10 cellular contexts compared by ENCODE assay signal in genomic region chr7:38660427-38661099, GRCh38. TPM values are rescaled to one million over a fixed set of nuclear protein-coding genes. Genes with fewer than 3 reads are reported as not detected.
A peak's percentile ranks its signal among the peaks of the same experiment; 100 is the strongest.
DNase-seq lines count a peak whose midpoint lies in the region; ATAC-seq and TF ChIP-seq lines count a peak whose summit lies in the region.
"Had no signal": no experiment of that assay in that cellular context is flagged by ENCODE, and none has a peak within 500 bp of the region (broad histone marks: within the 10 kb centered on the region; RNA-seq: fewer than 3 reads in every experiment).

No MANE protein-coding gene starts in this region.

- H3K9ac ChIP-seq in NT2/D1 (ENCODE audit: insufficient read length, low read depth) (no peak overlapping the region), liver (ENCODE audit: low read depth in 1 of 2, low read length in 2 of 2) (no peak overlapping the region)

- DNase-seq in COR-L47 (lab: John Stamatoyannopoulos, UW) (peak; percentile 53), NT2/D1 (ENCODE audit: low read depth, low spot score) (peak; percentile 57), T47D (ENCODE audit: low read depth in 1 of 2, low spot score in 1 of 2) (peak; percentile 32 to 65), suprapubic skin (ENCODE audit: low spot score in 2 of 2) (no peak), T1000 (lab: John Stamatoyannopoulos, UW) (no peak)

- peak; percentile 56 for TF ChIP-seq CTCF in liver (IDR thresholded peaks at IDR 0.05; ENCODE audit: low read depth, low read length, missing input control)
- TF ChIP-seq CTCF in suprapubic skin (IDR thresholded peaks at IDR 0.05), result peak in 1 of 2 donors; percentile 23

- H3K36me3 ChIP-seq in NT2/D1 (ENCODE audit: insufficient read depth, insufficient read length, low read length) (no peaks in the 10 kb centered on the region), liver (ENCODE audit: control insufficient read depth in 4 of 4, insufficient read depth in 3 of 4, low read depth in 1 of 4, low read length in 3 of 4) (no peaks in the 10 kb centered on the region), suprapubic skin (no peaks in the 10 kb centered on the region)

- no peak for TF ChIP-seq POLR2A in suprapubic skin (IDR thresholded peaks at IDR 0.05)

- H3K4me3 ChIP-seq in NT2/D1 (ENCODE audit: insufficient read length, low read depth) (no peak overlapping the region), liver (ENCODE audit: low read depth in 1 of 3, low read length in 3 of 3) (no peak overlapping the region), suprapubic skin (no peak overlapping the region)
- H3K4me3 ChIP-seq: skin epidermis had no signal

- WGBS in liver, result 31% methylated on average over 6 of the region's 6 CpGs
- WGBS in suprapubic skin, result 32% methylated on average over 6 of the region's 6 CpGs

- in situ Hi-C loops in T47D (cut with HindIII; ENCODE audit: low pct_unique_long_range_greater_than_20kb, low sequenced_read_pairs), result no loop called here

- H3K9me3 ChIP-seq in NT2/D1 (ENCODE audit: insufficient read depth, low read length) (no peaks in the 10 kb centered on the region), liver (ENCODE audit: control insufficient read depth in 4 of 4, low read length in 3 of 4) (peaks cover 0 to 3% (median 0%) of the 10 kb centered on the region in 4 donors), suprapubic skin (no peaks in the 10 kb centered on the region)

- no peaks in the 10 kb centered on the region for H3K27me3 ChIP-seq in NT2/D1 (ENCODE audit: insufficient read depth, insufficient read length)
- peaks cover 0 to 2% (median 0%) of the 10 kb centered on the region in 4 donors for H3K27me3 ChIP-seq in liver (ENCODE audit: control insufficient read depth in 4 of 4, insufficient read depth in 4 of 4, low read length in 3 of 4)
- H3K27me3 ChIP-seq in suprapubic skin, result peaks cover 5% of the 10 kb centered on the region

- peak; percentile 75 to 84 for TF ChIP-seq RAD21 in liver (IDR thresholded peaks at IDR 0.05)

- no peak for TF ChIP-seq EP300 in suprapubic skin (IDR thresholded peaks at IDR 0.05)

- ATAC-seq in GM18907 (IDR thresholded peaks at IDR 0.05; ENCODE audit: unreplicated experiment) (peak; percentile 81), HG03469 (IDR thresholded peaks at IDR 0.05; ENCODE audit: unreplicated experiment) (peak; percentile 60)

- H3K27ac ChIP-seq in liver (ENCODE audit: low read depth in 1 of 2, low read length in 2 of 2) (no peak overlapping the region), suprapubic skin (no peak overlapping the region)
- H3K27ac ChIP-seq: skin epidermis had no signal

- H3K4me1 ChIP-seq in NT2/D1 (ENCODE audit: insufficient read depth, insufficient read length) (no peaks in the 10 kb centered on the region), liver (ENCODE audit: control insufficient read depth in 4 of 4, insufficient read depth in 4 of 4, low read length in 3 of 4) (no peaks in the 10 kb centered on the region), suprapubic skin (no peaks in the 10 kb centered on the region)

TF ChIP-seq in liver, 16 proteins besides CTCF, POLR2A, EP300 and RAD21:
- TF ChIP-seq TAF1 (conservative IDR thresholded peaks at IDR 0.05) (no peak), SP1 (IDR thresholded peaks at IDR 0.05) (no peak), RXRA (IDR thresholded peaks at IDR 0.05) (no peak), EGR1 (IDR thresholded peaks at IDR 0.05; ENCODE audit: low read depth in 2 of 2) (no peak), YY1 (IDR thresholded peaks at IDR 0.05) (no peak), FOXA1 (IDR thresholded peaks at IDR 0.05) (no peak), JUND (IDR thresholded peaks at IDR 0.05) (no peak)
- TF ChIP-seq, protein P1, sequence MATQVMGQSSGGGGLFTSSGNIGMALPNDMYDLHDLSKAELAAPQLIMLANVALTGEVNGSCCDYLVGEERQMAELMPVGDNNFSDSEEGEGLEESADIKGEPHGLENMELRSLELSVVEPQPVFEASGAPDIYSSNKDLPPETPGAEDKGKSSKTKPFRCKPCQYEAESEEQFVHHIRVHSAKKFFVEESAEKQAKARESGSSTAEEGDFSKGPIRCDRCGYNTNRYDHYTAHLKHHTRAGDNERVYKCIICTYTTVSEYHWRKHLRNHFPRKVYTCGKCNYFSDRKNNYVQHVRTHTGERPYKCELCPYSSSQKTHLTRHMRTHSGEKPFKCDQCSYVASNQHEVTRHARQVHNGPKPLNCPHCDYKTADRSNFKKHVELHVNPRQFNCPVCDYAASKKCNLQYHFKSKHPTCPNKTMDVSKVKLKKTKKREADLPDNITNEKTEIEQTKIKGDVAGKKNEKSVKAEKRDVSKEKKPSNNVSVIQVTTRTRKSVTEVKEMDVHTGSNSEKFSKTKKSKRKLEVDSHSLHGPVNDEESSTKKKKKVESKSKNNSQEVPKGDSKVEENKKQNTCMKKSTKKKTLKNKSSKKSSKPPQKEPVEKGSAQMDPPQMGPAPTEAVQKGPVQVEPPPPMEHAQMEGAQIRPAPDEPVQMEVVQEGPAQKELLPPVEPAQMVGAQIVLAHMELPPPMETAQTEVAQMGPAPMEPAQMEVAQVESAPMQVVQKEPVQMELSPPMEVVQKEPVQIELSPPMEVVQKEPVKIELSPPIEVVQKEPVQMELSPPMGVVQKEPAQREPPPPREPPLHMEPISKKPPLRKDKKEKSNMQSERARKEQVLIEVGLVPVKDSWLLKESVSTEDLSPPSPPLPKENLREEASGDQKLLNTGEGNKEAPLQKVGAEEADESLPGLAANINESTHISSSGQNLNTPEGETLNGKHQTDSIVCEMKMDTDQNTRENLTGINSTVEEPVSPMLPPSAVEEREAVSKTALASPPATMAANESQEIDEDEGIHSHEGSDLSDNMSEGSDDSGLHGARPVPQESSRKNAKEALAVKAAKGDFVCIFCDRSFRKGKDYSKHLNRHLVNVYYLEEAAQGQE (IDR thresholded peaks at IDR 0.05), result no peak

RNA-seq across cellular contexts. Expression of gene AMPH, which starts 29.4 kb away (rescaled TPM):
- total RNA-seq in liver (under 1 TPM; 0.19 to 0.25 TPM), suprapubic skin (1 to 10 TPM; 1.7 to 6.3 (median 2.3) TPM)
- polyA plus RNA-seq in liver, result under 1 TPM; 0.13 to 0.22 TPM
- total RNA-seq: T-helper 1 cell treated with Interleukin-12 subunit alpha and Interleukin-12 subunit beta and Interleukin-4 antibody, amounts not matched to agents 30 ng/mL and 1 ng/mL, for 36 hours had no signal

Comparison
In these comparisons a context has a peak if more than half of its experiments do, and no peak if none do; other contexts are left out.
1. DNase-seq: peak in COR-L47 (single experiment), NT2/D1 (single experiment) and T47D (2 of 2); none in suprapubic skin (0 of 2) and T1000 (single experiment).